Comparison of ENCODE assay signal across 29 cellular contexts in genomic region chr4:87230806-87231205, GRCh38.
"Had no signal": no experiment of that assay in that cellular context is flagged by ENCODE, and none has a peak within 500 bp of the region (broad histone marks: within the 10 kb centered on the region; RNA-seq: fewer than 3 reads in every experiment).

No MANE protein-coding gene starts in this region.

- H3K4me3 ChIP-seq: left ventricle myocardium inferior, mucosa of descending colon, pancreas, prostate gland, smooth muscle cell, tibial nerve, upper lobe of left lung, vagina had no signal

- H3K9me3 Mint-ChIP-seq: immature natural killer cell; memory B cell; naive thymus-derived CD4-positive, alpha-beta T cell; natural killer cell treated with Interleukin-12 subunit alpha and Interleukin-12 subunit beta and Interleukin-15 and Interleukin-18, amount 100 ng/mL, for 72 hours; stimulated activated memory B cell treated with anti-CD40 and anti-IgM and Interleukin-4, amounts not matched to agents 10 μg/mL and 1 μg/mL and 100 μg/mL, for 72 hours; stimulated activated naive CD8-positive, alpha-beta T cell treated with anti-CD3 and anti-CD28 coated beads, Interleukin-15, amount 100 ng/mL, for 72 hours had no signal

- DNase-seq: hypothalamus; immature natural killer cell; kidney; left colon; left ventricle myocardium inferior; midbrain; mucosa of descending colon; naive thymus-derived CD4-positive, alpha-beta T cell; nucleus accumbens; pancreas; posterior cingulate gyrus; retina; right cardiac atrium; stimulated activated CD4-positive, alpha-beta T cell treated with anti-CD3 and anti-CD28 coated beads, Interleukin-1b, Interleukin-23, amount 100 ng/mL, for 48 hours; stimulated activated CD4-positive, alpha-beta T cell treated with anti-CD3 and anti-CD28 coated beads, Interleukin-2, amount 100 ng/mL, for 48 hours; stimulated activated CD4-positive, alpha-beta T cell treated with anti-CD3 and anti-CD28 coated beads, Interleukin-4, amount 100 ng/mL, for 4 hours; stimulated activated CD8-positive, alpha-beta memory T cell treated with anti-CD3 and anti-CD28 coated beads, Interleukin-4, amount 100 ng/mL, for 48 hours; stimulated activated naive CD4-positive, alpha-beta T cell treated with Interleukin-2 at 50 U/mL for 16 hours; stimulated activated naive CD8-positive, alpha-beta T cell treated with anti-CD3 and anti-CD28 coated beads, Interleukin-15, amount 100 ng/mL, for 72 hours; substantia nigra; upper lobe of left lung had no signal

- H3K36me3 Mint-ChIP-seq: immature natural killer cell; memory B cell; naive thymus-derived CD4-positive, alpha-beta T cell; natural killer cell treated with Interleukin-12 subunit alpha and Interleukin-12 subunit beta and Interleukin-15 and Interleukin-18, amount 100 ng/mL, for 72 hours; stimulated activated memory B cell treated with anti-CD40 and anti-IgM and Interleukin-4, amounts not matched to agents 10 μg/mL and 1 μg/mL and 100 μg/mL, for 72 hours had no signal

- H3K9me3 ChIP-seq: left ventricle myocardium inferior, mucosa of descending colon, pancreas, prostate gland, tibial nerve, upper lobe of left lung, vagina had no signal

- ATAC-seq: left colon; mucosa of descending colon; naive thymus-derived CD4-positive, alpha-beta T cell; natural killer cell treated with Interleukin-12 subunit alpha and Interleukin-12 subunit beta and Interleukin-15 and Interleukin-18, amount 100 ng/mL, for 72 hours; pancreas; right cardiac atrium; stimulated activated memory B cell treated with anti-CD40 and anti-IgM and Interleukin-4, amounts not matched to agents 10 μg/mL and 1 μg/mL and 100 μg/mL, for 72 hours; stimulated activated naive CD8-positive, alpha-beta T cell treated with anti-CD3 and anti-CD28 coated beads, Interleukin-15, amount 100 ng/mL, for 72 hours had no signal

- FAIRE-seq: islet of Langerhans, kidney, pancreas had no signal

- H3K36me3 ChIP-seq: left ventricle myocardium inferior, pancreas, prostate gland, tibial nerve, upper lobe of left lung, vagina had no signal

- H3K27me3 Mint-ChIP-seq: stimulated activated naive CD8-positive, alpha-beta T cell treated with anti-CD3 and anti-CD28 coated beads, Interleukin-15, amount 100 ng/mL, for 72 hours had no signal

- H3K27ac Mint-ChIP-seq: immature natural killer cell; memory B cell; naive thymus-derived CD4-positive, alpha-beta T cell; natural killer cell treated with Interleukin-12 subunit alpha and Interleukin-12 subunit beta and Interleukin-15 and Interleukin-18, amount 100 ng/mL, for 72 hours; stimulated activated memory B cell treated with anti-CD40 and anti-IgM and Interleukin-4, amounts not matched to agents 10 μg/mL and 1 μg/mL and 100 μg/mL, for 72 hours; stimulated activated naive CD8-positive, alpha-beta T cell treated with anti-CD3 and anti-CD28 coated beads, Interleukin-15, amount 100 ng/mL, for 72 hours had no signal

- H3K27me3 ChIP-seq: pancreas, tibial nerve, upper lobe of left lung, vagina had no signal

- H3K4me1 ChIP-seq: pancreas, prostate gland, tibial nerve, vagina had no signal

- H3K4me1 Mint-ChIP-seq: memory B cell had no signal

- H3K4me3 Mint-ChIP-seq: immature natural killer cell; memory B cell; naive thymus-derived CD4-positive, alpha-beta T cell; natural killer cell treated with Interleukin-12 subunit alpha and Interleukin-12 subunit beta and Interleukin-15 and Interleukin-18, amount 100 ng/mL, for 72 hours; stimulated activated memory B cell treated with anti-CD40 and anti-IgM and Interleukin-4, amounts not matched to agents 10 μg/mL and 1 μg/mL and 100 μg/mL, for 72 hours; stimulated activated naive CD8-positive, alpha-beta T cell treated with anti-CD3 and anti-CD28 coated beads, Interleukin-15, amount 100 ng/mL, for 72 hours had no signal

- H3K4me2 ChIP-seq: smooth muscle cell had no signal

- H3K27ac ChIP-seq: left ventricle myocardium inferior, pancreas, prostate gland, tibial nerve, vagina had no signal
